In genomic region chr4:76494243-76494642, GRCh38 we compare ENCODE assay signal across 23 cellular contexts. TPM values are rescaled to one million over a fixed set of nuclear protein-coding genes. Genes with fewer than 3 reads are reported as not detected.
DNase-seq lines count a peak whose midpoint lies in the region; ATAC-seq, FAIRE-seq and TF ChIP-seq lines count a peak whose summit lies in the region.
"Had no signal": no experiment of that assay in that cellular context is flagged by ENCODE, and none has a peak within 500 bp of the region (broad histone marks: within the 10 kb centered on the region; RNA-seq: fewer than 3 reads in every experiment).

No MANE protein-coding gene starts in this region.

- 29% methylated on average over 5 of the region's 5 CpGs for WGBS in liver
- 32% methylated on average over 5 of the region's 5 CpGs for WGBS in HepG2 (ENCODE audit: low lambda C conversion rate)
- 21 to 53% methylated on average over 3 to 5 of the region's 5 CpGs for WGBS in gastroesophageal sphincter (ENCODE audit: low coverage in 1 of 2), 2 donors

- POLR2A ChIA-PET in HepG2 (lab: Yijun Ruan, JAX), result no interaction called here

- peak overlapping the region in 2 of 3 donors; percentile 7 to 36 for H3K4me3 ChIP-seq in liver (ENCODE audit: low read depth in 1 of 3, low read length in 3 of 3)
- no peak overlapping the region for H3K4me3 ChIP-seq in HepG2 (replicated peaks in 1 of 3; ENCODE audit: insufficient read depth in 1 of 3, low read depth in 2 of 3, low read length in 3 of 3)
- no peak overlapping the region for H3K4me3 ChIP-seq in gastroesophageal sphincter
- H3K4me3 ChIP-seq in lower lobe of right lung, result no peak overlapping the region
- H3K4me3 ChIP-seq: A549 had no signal

- H3K79me2 ChIP-seq in HepG2 (ENCODE audit: insufficient read depth, low read length), result no peaks in the 10 kb centered on the region

- TF ChIP-seq RAD21 in liver (IDR thresholded peaks at IDR 0.05) (no peak), HepG2 (CRISPR knock-in tag; IDR thresholded peaks at IDR 0.05) (no peak)

- H3K27me3 Mint-ChIP-seq in natural killer cell treated with Interleukin-12 subunit alpha and Interleukin-12 subunit beta and Interleukin-15 and Interleukin-18, amount 100 ng/mL, for 72 hours, result peaks cover 3 to 11% of the 10 kb centered on the region in 2 donors
- peaks cover 3% of the 10 kb centered on the region for H3K27me3 Mint-ChIP-seq in glutamatergic neuron (ENCODE audit: unreplicated experiment)
- H3K27me3 Mint-ChIP-seq: CD4-positive, alpha-beta T cell had no signal

- H3K4me1 ChIP-seq in liver (ENCODE audit: control insufficient read depth in 4 of 4, insufficient read depth in 4 of 4, low read length in 3 of 4), result peaks cover 3 to 62% (median 48%) of the 10 kb centered on the region in 4 donors
- peaks cover 14% of the 10 kb centered on the region for H3K4me1 ChIP-seq in HepG2 (ENCODE audit: insufficient read depth, low read length)
- H3K4me1 ChIP-seq in gastroesophageal sphincter, result peaks cover 0 to 51% (median 0%) of the 10 kb centered on the region in 3 donors
- H3K4me1 ChIP-seq in lower lobe of right lung, result no peaks in the 10 kb centered on the region
- H3K4me1 ChIP-seq: A549 had no signal

- BruUV-seq in HepG2 (replicated peaks; lab: Mats Ljungman, UMichigan), result no TSS peak

- H3K9me3 ChIP-seq in liver (ENCODE audit: control insufficient read depth in 4 of 4, low read length in 3 of 4) (no peaks in the 10 kb centered on the region), HepG2 (ENCODE audit: low read length) (peaks cover 8% of the 10 kb centered on the region), gastroesophageal sphincter (no peaks in the 10 kb centered on the region), lower lobe of right lung (no peaks in the 10 kb centered on the region)
- H3K9me3 ChIP-seq: A549, Caco-2 had no signal

- H3K9me3 Mint-ChIP-seq in natural killer cell treated with Interleukin-12 subunit alpha and Interleukin-12 subunit beta and Interleukin-15 and Interleukin-18, amount 100 ng/mL, for 72 hours, result no peaks in the 10 kb centered on the region
- H3K9me3 Mint-ChIP-seq in glutamatergic neuron (ENCODE audit: unreplicated experiment), result peaks cover 4% of the 10 kb centered on the region
- H3K9me3 Mint-ChIP-seq: CD4-positive, alpha-beta T cell; HFFc6 had no signal

- H3K4me1 Mint-ChIP-seq in natural killer cell treated with Interleukin-12 subunit alpha and Interleukin-12 subunit beta and Interleukin-15 and Interleukin-18, amount 100 ng/mL, for 72 hours (ENCODE audit: low read depth in 2 of 2), result peaks cover 0 to 5% of the 10 kb centered on the region in 2 donors
- peaks cover 12% of the 10 kb centered on the region for H3K4me1 Mint-ChIP-seq in glutamatergic neuron (ENCODE audit: low read depth, unreplicated experiment)

- no peak overlapping the region for H2AFZ ChIP-seq in HepG2 (ENCODE audit: low read length)

- no peak for TF ChIP-seq CTCF in liver (IDR thresholded peaks at IDR 0.05; ENCODE audit: low read depth, low read length, missing input control)
- TF ChIP-seq CTCF in HepG2 (CRISPR knock-in tag; IDR thresholded peaks at IDR 0.05), result no peak
- no peak for TF ChIP-seq CTCF in gastroesophageal sphincter (IDR thresholded peaks at IDR 0.05)
- no peak for TF ChIP-seq CTCF in lower lobe of right lung (IDR thresholded peaks at IDR 0.05)
- no peak for TF ChIP-seq CTCF in glutamatergic neuron (IDR thresholded peaks at IDR 0.05; ENCODE audit: partially characterized antibody, unreplicated experiment)

- no peak overlapping the region for H3K27ac Mint-ChIP-seq in natural killer cell treated with Interleukin-12 subunit alpha and Interleukin-12 subunit beta and Interleukin-15 and Interleukin-18, amount 100 ng/mL, for 72 hours
- no peak overlapping the region for H3K27ac Mint-ChIP-seq in glutamatergic neuron (ENCODE audit: unreplicated experiment)
- H3K27ac Mint-ChIP-seq: CD4-positive, alpha-beta T cell; HFFc6 had no signal

- peak overlapping the region; percentile 67 to 68 for H3K27ac ChIP-seq in liver (ENCODE audit: low read depth in 1 of 2, low read length in 2 of 2)
- H3K27ac ChIP-seq in HepG2 (ENCODE audit: extremely low read length, insufficient read depth, low read length), result no peak overlapping the region
- H3K27ac ChIP-seq in gastroesophageal sphincter, result peak overlapping the region in 3 of 4 donors; percentile 5 to 68 (median 66)
- no peak overlapping the region for H3K27ac ChIP-seq in lower lobe of right lung
- H3K27ac ChIP-seq: 22Rv1, A549, C4-2B, HL-60 had no signal

- CTCF ChIA-PET in HepG2 (lab: Yijun Ruan, JAX; ENCODE audit: low intra/inter-chr PET ratio, low total read pairs), result no interaction called here

- in situ Hi-C loops in HepG2 (cut with HindIII; ENCODE audit: extremely low pct_ligation_motif_present, low pct_unique_long_range_greater_than_20kb), result no loop called here

- H4K20me1 ChIP-seq in HepG2 (ENCODE audit: insufficient read depth, low read length), result no peaks in the 10 kb centered on the region

- no peak overlapping the region for H3K4me3 Mint-ChIP-seq in natural killer cell treated with Interleukin-12 subunit alpha and Interleukin-12 subunit beta and Interleukin-15 and Interleukin-18, amount 100 ng/mL, for 72 hours
- H3K4me3 Mint-ChIP-seq in glutamatergic neuron (ENCODE audit: unreplicated experiment), result no peak overlapping the region
- H3K4me3 Mint-ChIP-seq: CD4-positive, alpha-beta T cell; HFFc6 had no signal

- no peak overlapping the region for H3K4me2 ChIP-seq in HepG2 (ENCODE audit: low read depth, low read length)
- H3K4me2 ChIP-seq: A549 had no signal

- DNase-seq in HepG2 (ENCODE audit: low spot score) (no peak), lower lobe of right lung (no peak), glutamatergic neuron (no peak), globus pallidus (ENCODE audit: low spot score) (no peak)
- DNase-seq in natural killer cell treated with Interleukin-12 subunit alpha and Interleukin-12 subunit beta and Interleukin-15 and Interleukin-18, amount 100 ng/mL, for 72 hours (ENCODE audit: low spot score), result no peak
- DNase-seq: AML-193; Caco-2; CD4-positive, alpha-beta T cell; GOT3; H7; HFFc6 had no signal

- H3K36me3 ChIP-seq in liver (ENCODE audit: control insufficient read depth in 4 of 4, insufficient read depth in 3 of 4, low read depth in 1 of 4, low read length in 3 of 4) (no peaks in the 10 kb centered on the region), HepG2 (replicated peaks in 1 of 2; ENCODE audit: control insufficient read depth in 1 of 2, insufficient read depth in 2 of 2, low read length in 2 of 2) (no peaks in the 10 kb centered on the region), gastroesophageal sphincter (no peaks in the 10 kb centered on the region), lower lobe of right lung (no peaks in the 10 kb centered on the region)

- H3K9ac ChIP-seq in liver (ENCODE audit: low read depth in 1 of 2, low read length in 2 of 2), result no peak overlapping the region
- no peak overlapping the region for H3K9ac ChIP-seq in HepG2 (ENCODE audit: insufficient read depth, low read depth, low read length)

- TF ChIP-seq POLR2A in HepG2 (IDR thresholded peaks at IDR 0.05; ENCODE audit: insufficient read depth in 1 of 2, low read depth in 2 of 2, low read length in 2 of 2) (no peak), gastroesophageal sphincter (IDR thresholded peaks at IDR 0.05) (no peak)

- no peak for FAIRE-seq in HepG2 (lab: Jason Lieb, UNC)
- FAIRE-seq: A549, D721Med, G401.6, GM12891, GM19239 had no signal

- TF ChIP-seq EP300 in HepG2 (IDR thresholded peaks at IDR 0.05; ENCODE audit: low read depth in 2 of 2, low read length in 2 of 2) (no peak), HepG2 (CRISPR knock-in tag; IDR thresholded peaks at IDR 0.05; ENCODE audit: borderline replicate concordance) (no peak), gastroesophageal sphincter (IDR thresholded peaks at IDR 0.05) (no peak)

- ATAC-seq in HepG2 (no peak), gastroesophageal sphincter (peak; percentile 90), lower lobe of right lung (peak; percentile 62 to 66), GM21390 (IDR thresholded peaks at IDR 0.05; ENCODE audit: unreplicated experiment) (no peak)
- ATAC-seq in natural killer cell treated with Interleukin-12 subunit alpha and Interleukin-12 subunit beta and Interleukin-15 and Interleukin-18, amount 100 ng/mL, for 72 hours, result no peak
- ATAC-seq: A549, HCT116 had no signal

- H3K36me3 Mint-ChIP-seq in natural killer cell treated with Interleukin-12 subunit alpha and Interleukin-12 subunit beta and Interleukin-15 and Interleukin-18, amount 100 ng/mL, for 72 hours, result no peaks in the 10 kb centered on the region
- no peaks in the 10 kb centered on the region for H3K36me3 Mint-ChIP-seq in glutamatergic neuron (ENCODE audit: unreplicated experiment)

- H3K27me3 ChIP-seq in liver (ENCODE audit: control insufficient read depth in 4 of 4, insufficient read depth in 4 of 4, low read length in 3 of 4) (no peaks in the 10 kb centered on the region), HepG2 (ENCODE audit: control insufficient read depth in 1 of 2, insufficient read depth in 2 of 2, low read length in 2 of 2) (no peaks in the 10 kb centered on the region; a peak in 1 of 5 replicates), gastroesophageal sphincter (no peaks in the 10 kb centered on the region), lower lobe of right lung (ENCODE audit: low read depth) (no peaks in the 10 kb centered on the region)

- intact Hi-C loops in HepG2 (cut with micrococcal nuclease; ENCODE audit: unreplicated experiment), result no loop called here
- intact Hi-C loops in lower lobe of right lung (cut with DNase I), result no loop called here

RNA-seq across cellular contexts. Expression of gene SHROOM3, which starts 59.2 kb away (rescaled TPM):
- total RNA-seq in liver (10 to 100 TPM in 1 of 2 donors, 1 to 10 TPM in 1; 4.7 to 25.8 TPM), HepG2 (2016; rRNA removed; fragmentation: Illumina TruSeq; extraction: Trizol) (not detected in 2 replicates), gastroesophageal sphincter (100 to 1,000 TPM in 1 of 4 donors, 10 to 100 TPM in 3; 29.5 to 127 (median 59.9) TPM), lower lobe of right lung (62.0 TPM), glutamatergic neuron (ENCODE audit: unreplicated experiment) (1.9 TPM)
- polyA plus RNA-seq in liver (1 to 10 TPM; 8.2 to 9.1 TPM), HepG2 (2011; rRNA removed) (0.01 TPM in 1 of 2 replicates, not detected in the other)
- total RNA-seq in HepG2 (2016; cell fraction: cytosol; rRNA removed; fragmentation: Illumina TruSeq; extraction: Trizol; ENCODE audit: low read depth), result not detected in 2 replicates
- not detected in 2 replicates for total RNA-seq in HepG2 (2016; cell fraction: insoluble cytoplasmic fraction; rRNA removed; fragmentation: Illumina TruSeq; extraction: Trizol)
- total RNA-seq in HepG2 (2016; cell fraction: membrane; rRNA removed; fragmentation: Illumina TruSeq; extraction: Trizol), result not detected in 2 replicates
- not detected in 2 replicates for total RNA-seq in HepG2 (2016; cell fraction: nucleus; rRNA removed; fragmentation: Illumina TruSeq; extraction: Trizol)
- polyA plus RNA-seq in HepG2 (2011; cell fraction: cytosol; rRNA removed), result not detected in 2 replicates
- not detected in 2 replicates for polyA plus RNA-seq in HepG2 (2011; cell fraction: nucleus; rRNA removed)
- not detected in 2 replicates for polyA plus RNA-seq in HepG2 (2012)
- polyA plus RNA-seq in HepG2 (2016; cell fraction: cytosol; fragmentation: Illumina TruSeq; extraction: Trizol; ENCODE audit: low read depth), result not detected in 2 replicates
- not detected in 2 replicates for polyA plus RNA-seq in HepG2 (2016; cell fraction: insoluble cytoplasmic fraction; fragmentation: Illumina TruSeq; extraction: Trizol; ENCODE audit: low read depth)
- polyA plus RNA-seq in HepG2 (2016; cell fraction: membrane; fragmentation: Illumina TruSeq; extraction: Trizol; ENCODE audit: low read depth), result not detected in 2 replicates
- not detected in 2 replicates for polyA plus RNA-seq in HepG2 (2016; cell fraction: nucleus; fragmentation: Illumina TruSeq; extraction: Trizol; ENCODE audit: insufficient read depth, low read depth)
- 0.04 and 69.9 TPM in 2 replicates for polyA minus RNA-seq in HepG2 (2011; rRNA and poly(A)+ RNA removed; ENCODE audit: low replicate concordance)
- 0.26 TPM in 1 of 2 replicates, not detected in the other for polyA minus RNA-seq in HepG2 (2011; cell fraction: cytosol; rRNA and poly(A)+ RNA removed)
- under 0.01 and 0.50 TPM in 2 replicates for polyA minus RNA-seq in HepG2 (2011; cell fraction: nucleus; rRNA and poly(A)+ RNA removed)
- total RNA-seq in natural killer cell treated with Interleukin-12 subunit alpha and Interleukin-12 subunit beta and Interleukin-15 and Interleukin-18, amount 100 ng/mL, for 72 hours, result not detected
- total RNA-seq: CD4-positive, alpha-beta T cell had no signal

Comparison
In these comparisons a context has a peak if more than half of its experiments do, and no peak if none do; other contexts are left out.
1. H3K27ac ChIP-seq: peak in liver (2 of 2) and gastroesophageal sphincter (3 of 4); none in HepG2 (single experiment) and lower lobe of right lung (single experiment).
2. H3K4me3 ChIP-seq: peak in liver (2 of 3); none in HepG2 (0 of 3), gastroesophageal sphincter (0 of 2) and lower lobe of right lung (single experiment).
3. ATAC-seq: peak in gastroesophageal sphincter (single experiment) and lower lobe of right lung (2 of 2); none in HepG2 (single experiment), natural killer cell treated with Interleukin-12 subunit alpha and Interleukin-12 subunit beta and Interleukin-15 and Interleukin-18, amount 100 ng/mL, for 72 hours (0 of 2) and GM21390 (single experiment).